Comparison of ENCODE assay signal across 8 cellular contexts in genomic region chr1:224329842-224330753, GRCh38. TPM values are rescaled to one million over a fixed set of nuclear protein-coding genes. Genes with fewer than 3 reads are reported as not detected.
DNase-seq lines count a peak whose midpoint lies in the region; ATAC-seq and TF ChIP-seq lines count a peak whose summit lies in the region.

TSS of gene NVL (minus strand) at chr1:224330172. CDS start at chr1:224330127, 45 bp downstream.

- DNase-seq in H9 (peak; percentile 88), MG63 (peak; percentile 91), SHP77 (lab: John Stamatoyannopoulos, UW) (peak; percentile 88 to 91), fibroblast of pulmonary artery (ENCODE audit: low read depth) (peak; percentile 89)
- peak; percentile 70 for DNase-seq in activated T-helper 9 cell treated with anti-CD3 and anti-CD28 coated beads, Interleukin-2, amount 50 U/mL, for 16 hours (ENCODE audit: low read depth)
- DNase-seq in natural killer cell treated with Interleukin-12 subunit alpha and Interleukin-12 subunit beta and Interleukin-15 and Interleukin-18, amount 100 ng/mL, for 72 hours (ENCODE audit: low spot score): peak; percentile 89
- peak; percentile 75 for DNase-seq in stimulated activated naive CD4-positive, alpha-beta T cell treated with Interleukin-2 at 50 U/mL for 16 hours (lab: John Stamatoyannopoulos, UW)

- peaks cover 25 to 31% of the 10 kb centered on the region in 2 experiments for H3K4me1 Mint-ChIP-seq in H9
- peaks cover 37 to 38% of the 10 kb centered on the region in 2 donors for H3K4me1 Mint-ChIP-seq in natural killer cell treated with Interleukin-12 subunit alpha and Interleukin-12 subunit beta and Interleukin-15 and Interleukin-18, amount 100 ng/mL, for 72 hours (ENCODE audit: low read depth in 2 of 2)

- peaks cover 3 to 12% (median 10%) of the 10 kb centered on the region in 3 experiments; a peak in 5 of 7 replicates for H3K36me3 Mint-ChIP-seq in H9 (ENCODE audit: insufficient read depth in 1 of 3, low read depth in 3 of 3)
- H3K36me3 Mint-ChIP-seq in natural killer cell treated with Interleukin-12 subunit alpha and Interleukin-12 subunit beta and Interleukin-15 and Interleukin-18, amount 100 ng/mL, for 72 hours: no peaks in the 10 kb centered on the region

- H3T11ph ChIP-seq in H9 (ENCODE audit: low read length): no peak within 1 kb of the TSS

- H2BK5ac ChIP-seq in H9 (ENCODE audit: insufficient read length, low read length): no peak within 1 kb of the TSS

- H3K4me1 ChIP-seq in ES-I3 (ENCODE audit: insufficient read depth, low read length) (no peaks in the 10 kb centered on the region), H9 (ENCODE audit: insufficient read depth, low read length) (no peaks in the 10 kb centered on the region)

- H3K27ac Mint-ChIP-seq in H9: peak within 1 kb of the TSS; percentile 100
- peak within 1 kb of the TSS; percentile 100 for H3K27ac Mint-ChIP-seq in natural killer cell treated with Interleukin-12 subunit alpha and Interleukin-12 subunit beta and Interleukin-15 and Interleukin-18, amount 100 ng/mL, for 72 hours

- peak within 1 kb of the TSS; percentile 95 for H3K4me3 ChIP-seq in MG63
- H3K4me3 ChIP-seq in fibroblast of pulmonary artery (replicated peaks; ENCODE audit: low read depth, low read length): peak within 1 kb of the TSS; percentile 94

- H3K27me3 ChIP-seq in H9 (ENCODE audit: insufficient read depth, low read length) (no peaks in the 10 kb centered on the region), MG63 (no peaks in the 10 kb centered on the region)

- no peak within 1 kb of the TSS for H2AK5ac ChIP-seq in H9 (ENCODE audit: insufficient read length, low read length)

- no peak for TF ChIP-seq CTCF in H9 (conservative IDR thresholded peaks at IDR 0.05)
- no peak for TF ChIP-seq CTCF in fibroblast of pulmonary artery (IDR thresholded peaks at IDR 0.05; ENCODE audit: low read length, missing control alignments)

- H2BK120ac ChIP-seq in H9 (ENCODE audit: low read depth, low read length, poor library complexity, severe bottlenecking): peak within 1 kb of the TSS; percentile 98

- no peak within 1 kb of the TSS for H2BK15ac ChIP-seq in H9 (ENCODE audit: low read depth, low read length)

- H3K9me3 ChIP-seq in ES-I3 (ENCODE audit: control insufficient read depth, insufficient read depth, low read length) (no peaks in the 10 kb centered on the region), H9 (ENCODE audit: control insufficient read depth, low read depth, low read length) (no peaks in the 10 kb centered on the region), MG63 (no peaks in the 10 kb centered on the region)

- H3K36me3 ChIP-seq in ES-I3 (ENCODE audit: insufficient read depth, low read length): 0 out of 2 replicates have a peak, but pooled peaks cover 3% of the 10 kb centered on the region
- peaks cover 15% of the 10 kb centered on the region; the same call in 1 of the 2 replicates for H3K36me3 ChIP-seq in MG63

- H3K27ac ChIP-seq in H9 (ENCODE audit: insufficient read length, low read depth, low read length): peak within 1 kb of the TSS; percentile 0

- H3K79me1 ChIP-seq in H9 (ENCODE audit: insufficient read depth, low read depth, low read length, poor library complexity, severe bottlenecking): peaks cover 8% of the 10 kb centered on the region

- peak within 1 kb of the TSS; percentile 96 for H3K4me2 ChIP-seq in H9 (ENCODE audit: insufficient read depth, insufficient read length, low read length)

- no peak within 1 kb of the TSS for H3K23ac ChIP-seq in H9 (ENCODE audit: insufficient read length, low read depth, low read length)

- H4K5ac ChIP-seq in H9 (ENCODE audit: insufficient read length, low read depth, low read length): peak within 1 kb of the TSS; percentile 46

- no peak within 1 kb of the TSS for H3K56ac ChIP-seq in H9 (ENCODE audit: insufficient read length, low read depth, low read length)

- peak; percentile 94 for ATAC-seq in natural killer cell treated with Interleukin-12 subunit alpha and Interleukin-12 subunit beta and Interleukin-15 and Interleukin-18, amount 100 ng/mL, for 72 hours

- H3K23me2 ChIP-seq in H9 (ENCODE audit: insufficient read length, low read depth, low read length, poor library complexity, severe bottlenecking): peaks cover 9% of the 10 kb centered on the region

- peak within 1 kb of the TSS; percentile 41 for H2AFZ ChIP-seq in H9 (ENCODE audit: low read length)

- H3K9ac ChIP-seq in ES-I3 (ENCODE audit: low read depth, low read length): peak within 1 kb of the TSS; percentile 86
- H3K9ac ChIP-seq in H9 (ENCODE audit: extremely low read depth, insufficient read length, low read length): peak within 1 kb of the TSS; percentile 89

- H4K20me1 ChIP-seq in H9 (ENCODE audit: control insufficient read depth, insufficient read depth, insufficient read length): no peaks in the 10 kb centered on the region

- peaks cover 12% of the 10 kb centered on the region; the same call in 1 of the 2 replicates for H3K79me2 ChIP-seq in H9 (ENCODE audit: insufficient read depth, low read length)

- H2BK12ac ChIP-seq in H9 (ENCODE audit: insufficient read length, low read depth, low read length): no peak within 1 kb of the TSS

- H2BK20ac ChIP-seq in H9 (ENCODE audit: low read depth, low read length, poor library complexity, severe bottlenecking): no peak within 1 kb of the TSS

- H3K27me3 Mint-ChIP-seq in H9 (ENCODE audit: low read depth): no peaks in the 10 kb centered on the region
- H3K27me3 Mint-ChIP-seq in natural killer cell treated with Interleukin-12 subunit alpha and Interleukin-12 subunit beta and Interleukin-15 and Interleukin-18, amount 100 ng/mL, for 72 hours: no peaks in the 10 kb centered on the region

- H4K8ac ChIP-seq in H9 (replicated peaks; ENCODE audit: insufficient read length, low read depth, low read length): no peak within 1 kb of the TSS

- H3K9me3 Mint-ChIP-seq in H9: no peaks in the 10 kb centered on the region
- no peaks in the 10 kb centered on the region for H3K9me3 Mint-ChIP-seq in natural killer cell treated with Interleukin-12 subunit alpha and Interleukin-12 subunit beta and Interleukin-15 and Interleukin-18, amount 100 ng/mL, for 72 hours

- no peak within 1 kb of the TSS for H3K4ac ChIP-seq in H9 (ENCODE audit: low read depth, low read length)

- H4K91ac ChIP-seq in H9 (ENCODE audit: insufficient read length, low read depth, low read length): no peak within 1 kb of the TSS

- H3K4me3 Mint-ChIP-seq in H9: peak within 1 kb of the TSS; percentile 93 to 99
- peak within 1 kb of the TSS; percentile 94 for H3K4me3 Mint-ChIP-seq in natural killer cell treated with Interleukin-12 subunit alpha and Interleukin-12 subunit beta and Interleukin-15 and Interleukin-18, amount 100 ng/mL, for 72 hours

- H3K14ac ChIP-seq in H9 (ENCODE audit: insufficient read depth, low read length): peak within 1 kb of the TSS; percentile 75; the same call in 1 of the 2 replicates

- H3K18ac ChIP-seq in H9 (ENCODE audit: insufficient read length, low read depth, low read length): peak within 1 kb of the TSS; percentile 89

- whole genome bisulfite sequencing in H9 (ENCODE audit: extremely low coverage, insufficient read length, low lambda C conversion rate): no CpG with 5 or more reads among the region's 52 CpGs

RNA-seq across cellular contexts. Expression of gene NVL, which starts in this region (rescaled TPM):
- 64.0 and 66.9 TPM in 2 replicates for total RNA-seq in H9 (2021)
- 19.4 and 25.8 TPM in 2 replicates for total RNA-seq in MG63 (2014; rRNA removed; shearing (Covaris generic); ENCODE audit: low replicate concordance)
- total RNA-seq in natural killer cell treated with Interleukin-12 subunit alpha and Interleukin-12 subunit beta and Interleukin-15 and Interleukin-18, amount 100 ng/mL, for 72 hours: 10 to 100 TPM; 36.2 to 64.3 TPM

Comparison
In these comparisons a context has a peak if more than half of its experiments do, and no peak if none do; other contexts are left out.
1. Peak in every context shown above with its lines: DNase-seq, ATAC-seq, H3K4me3 ChIP-seq and H3K27ac ChIP-seq.